ENCODE assay signal across 8 cellular contexts in the genomic region with DNA sequence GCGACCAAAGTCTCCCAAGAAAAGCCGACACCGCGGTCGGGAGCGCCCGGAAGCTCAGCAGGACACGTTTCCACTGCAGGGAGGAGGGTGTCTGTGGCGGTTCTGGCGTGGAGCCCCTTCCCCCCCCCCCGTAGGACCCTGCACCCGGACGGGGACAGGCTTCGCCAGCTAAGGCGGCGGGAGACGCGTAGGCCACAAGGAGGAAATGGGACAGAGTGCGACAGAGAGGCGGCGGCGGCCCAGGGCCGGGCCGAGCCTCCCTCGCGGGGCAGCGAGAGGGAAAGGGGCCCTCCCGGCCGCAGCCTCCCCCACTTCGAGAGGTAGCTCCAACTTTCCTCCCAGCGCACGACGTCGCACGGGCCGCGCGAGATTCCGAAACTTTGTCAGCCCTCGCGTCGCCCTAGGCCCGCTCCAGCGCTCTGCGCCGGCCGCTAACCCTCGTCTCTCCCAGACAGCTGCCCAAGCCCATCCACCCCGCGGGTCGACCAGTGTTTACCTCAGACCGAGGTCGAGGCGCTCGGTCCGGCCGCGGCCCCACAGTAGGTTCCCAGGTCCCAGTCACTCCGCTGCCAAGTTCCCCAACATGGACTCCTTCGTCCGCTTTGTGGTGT. TPM values are rescaled to one million over a fixed set of nuclear protein-coding genes. Genes with fewer than 3 reads are reported as not detected.
DNase-seq lines count a peak whose midpoint lies in the region; ATAC-seq and TF ChIP-seq lines count a peak whose summit lies in the region.

No MANE protein-coding gene starts in this region.

- CTCF ChIA-PET in activated naive CD4-positive, alpha-beta T cell treated with anti-CD3 and anti-CD28 coated beads for 36 hours (lab: Charles Lee): interaction anchor here (1.0 to 2.3 kb wide), 2 partner anchors 15 to 263 kb away, joined by 3 to 13 read pairs; no protein-coding TSS in a partner anchor

- peak; percentile 23 for ATAC-seq in GM19372 (IDR thresholded peaks at IDR 0.05; ENCODE audit: low read depth, unreplicated experiment)
- peak; percentile 26 for ATAC-seq in HG03460 (IDR thresholded peaks at IDR 0.05; ENCODE audit: unreplicated experiment)
- peak; percentile 26 to 74 (median 42) for ATAC-seq in heart right ventricle
- peak; percentile 42 to 54 (median 47) for ATAC-seq in psoas muscle

- H3K27me3 ChIP-seq in heart right ventricle (no peaks in the 10 kb centered on the region), psoas muscle (ENCODE audit: insufficient read depth in 3 of 3, low read length in 2 of 3) (no peaks in the 10 kb centered on the region)

- H3K36me3 Mint-ChIP-seq in activated naive CD4-positive, alpha-beta T cell treated with anti-CD3 and anti-CD28 coated beads for 36 hours (ENCODE audit: low read depth): peaks cover 23% of the 10 kb centered on the region

- no peaks in the 10 kb centered on the region for H3K27me3 Mint-ChIP-seq in activated naive CD4-positive, alpha-beta T cell treated with anti-CD3 and anti-CD28 coated beads for 36 hours (ENCODE audit: low read depth)

- peaks cover 2% of the 10 kb centered on the region for H3K9me3 Mint-ChIP-seq in activated naive CD4-positive, alpha-beta T cell treated with anti-CD3 and anti-CD28 coated beads for 36 hours

- DNase-seq in CD1c-positive myeloid dendritic cell (ENCODE audit: extremely low spot score): peak; percentile 70
- DNase-seq in SHP77 treated with DMSO at 0.1 percent for 48 hours (lab: John Stamatoyannopoulos, UW): peak; percentile 56
- DNase-seq in activated naive CD4-positive, alpha-beta T cell treated with anti-CD3 and anti-CD28 coated beads for 36 hours: peak; percentile 64
- peak; percentile 73 to 77 for DNase-seq in heart right ventricle
- DNase-seq in psoas muscle: peak; percentile 72 to 85
- no peak for DNase-seq in cerebellar cortex (ENCODE audit: low spot score)

- intact Hi-C loops in activated naive CD4-positive, alpha-beta T cell treated with anti-CD3 and anti-CD28 coated beads for 36 hours (cut with micrococcal nuclease): loop anchor here (1.0 to 10.0 kb wide), 26 partner anchors 15 to 1715 kb away; partner anchors contain the start of genes ANO6, RPAP3 and SLC38A2
- intact Hi-C loops in heart right ventricle (cut with DNase I) (loop anchor here in 6 of 10 donors (1.0 to 10.0 kb wide), 10 partner anchors 225 to 685 kb away; partner anchors contain the start of genes ARID2 (in 2 of the 6) and SLC38A2 (in 1 of the 6)), psoas muscle (cut with DNase I) (loop anchor here in 1 of 2 donors (5.0 kb wide), 2 partner anchors 263 to 382 kb away; partner anchors contain the start of genes ARID2 and SLC38A2)

- peak overlapping the region; percentile 99 for H3K27ac Mint-ChIP-seq in activated naive CD4-positive, alpha-beta T cell treated with anti-CD3 and anti-CD28 coated beads for 36 hours

- H3K36me3 ChIP-seq in heart right ventricle: peaks cover 0 to 23% (median 0%) of the 10 kb centered on the region in 9 donors
- H3K36me3 ChIP-seq in psoas muscle (ENCODE audit: insufficient read depth in 1 of 2, low read depth in 1 of 2): peaks cover 0 to 7% of the 10 kb centered on the region in 2 donors

- H3K27ac ChIP-seq in heart right ventricle: peak overlapping the region; percentile 96 to 100 (median 99)
- peak overlapping the region; percentile 99 for H3K27ac ChIP-seq in psoas muscle

- H3K4me3 Mint-ChIP-seq in activated naive CD4-positive, alpha-beta T cell treated with anti-CD3 and anti-CD28 coated beads for 36 hours: peak overlapping the region; percentile 94

- peaks cover 43% of the 10 kb centered on the region for H3K4me1 Mint-ChIP-seq in activated naive CD4-positive, alpha-beta T cell treated with anti-CD3 and anti-CD28 coated beads for 36 hours (ENCODE audit: low read depth)

- 0% methylated on average over 59 to 61 of the region's 61 CpGs for WGBS in heart right ventricle, 2 donors
- WGBS in psoas muscle, 3 donors: 0 to 1% (median 0%) methylated on average over 34 to 61 of the region's 61 CpGs

- peak overlapping the region; percentile 68 to 97 (median 86) for H3K4me3 ChIP-seq in heart right ventricle
- H3K4me3 ChIP-seq in psoas muscle: peak overlapping the region; percentile 87

- H3K9me3 ChIP-seq in heart right ventricle (no peaks in the 10 kb centered on the region), psoas muscle (no peaks in the 10 kb centered on the region)

- H3K4me1 ChIP-seq in heart right ventricle (peaks cover 7 to 56% (median 46%) of the 10 kb centered on the region in 9 donors), psoas muscle (peaks cover 41% of the 10 kb centered on the region)

- no peak for TF ChIP-seq CTCF in heart right ventricle (IDR thresholded peaks at IDR 0.05)
- no peak for TF ChIP-seq CTCF in psoas muscle (IDR thresholded peaks at IDR 0.05)

RNA-seq across cellular contexts. Expression of gene SCAF11, which starts 0.4 kb away (rescaled TPM):
- 10 to 100 TPM; 95.0 to 97.7 TPM for total RNA-seq in activated naive CD4-positive, alpha-beta T cell treated with anti-CD3 and anti-CD28 coated beads for 36 hours
- total RNA-seq in heart right ventricle (100 to 1,000 TPM in 3 of 10 donors, 10 to 100 TPM in 7; 71.9 to 112 (median 87.3) TPM), psoas muscle (10 to 100 TPM; 63.5 to 90.0 (median 75.9) TPM)
- polyA plus RNA-seq in heart right ventricle (10 to 100 TPM; 15.1 to 32.8 TPM), psoas muscle (10 to 100 TPM; 28.5 to 45.1 (median 29.9) TPM)
